10 cellular contexts compared by ENCODE assay signal in genomic region chr2:55283083-55283482, GRCh38. TPM values are rescaled to one million over a fixed set of nuclear protein-coding genes. Genes with fewer than 3 reads are reported as not detected.
DNase-seq lines count a peak whose midpoint lies in the region; ATAC-seq and TF ChIP-seq lines count a peak whose summit lies in the region.
"Had no signal": no experiment of that assay in that cellular context is flagged by ENCODE, and none has a peak within 500 bp of the region (broad histone marks: within the 10 kb centered on the region; RNA-seq: fewer than 3 reads in every experiment).

No MANE protein-coding gene starts in this region.

- TF ChIP-seq POLR2A in esophagus muscularis mucosa (IDR thresholded peaks at IDR 0.05; ENCODE audit: low read depth) = no peak

- H3K27me3 Mint-ChIP-seq in activated CD8-positive, alpha-beta memory T cell treated with anti-CD3 and anti-CD28 coated beads, Interleukin-2, amount 10 ng/mL, durations not matched to agents 7 days and 5 days = no peaks in the 10 kb centered on the region

- H3K4me2 ChIP-seq in OCI-LY7 (ENCODE audit: low read length) = no peak overlapping the region

- no peak for DNase-seq in activated CD8-positive, alpha-beta memory T cell treated with anti-CD3 and anti-CD28 coated beads, Interleukin-2, amount 10 ng/mL, durations not matched to agents 7 days and 5 days
- DNase-seq in activated CD8-positive, alpha-beta memory T cell treated with anti-CD3 and anti-CD28 coated beads, Interleukin-2, amount 50 U/mL, for 48 hours = no peak
- no peak for DNase-seq in RWPE1 (ENCODE audit: low spot score)
- DNase-seq in esophagus muscularis mucosa (ENCODE audit: extremely low spot score) = no peak
- DNase-seq in stimulated activated effector memory CD8-positive, alpha-beta T cell treated with anti-CD3 and anti-CD28 coated beads, Interleukin-12 subunit alpha, Interleukin-12 subunit beta, amount 100 ng/mL, for 72 hours (ENCODE audit: low spot score in 2 of 2) = no peak
- no peak for DNase-seq in amygdala (lab: John Stamatoyannopoulos, UW)
- DNase-seq in OCI-LY7 (ENCODE audit: low spot score) = no peak
- DNase-seq: left lung, NCI-H1092 treated with DMSO at 0.1 percent for 48 hours had no signal

- intact Hi-C loops in esophagus muscularis mucosa (cut with DNase I) (no loop called here), OCI-LY7 (cut with micrococcal nuclease; ENCODE audit: unreplicated experiment) (loop anchor here (2.0 kb wide), 1 partner anchor 138 kb away; no protein-coding TSS in a partner anchor)

- no TSS peak for BruUV-seq in OCI-LY7 (replicated peaks; lab: Mats Ljungman, UMichigan)

- H3K79me2 ChIP-seq in OCI-LY7 (ENCODE audit: insufficient read depth, low read depth, low read length) = no peaks in the 10 kb centered on the region

- no peaks in the 10 kb centered on the region for H3K9me3 ChIP-seq in esophagus muscularis mucosa
- H3K9me3 ChIP-seq in OCI-LY7 (ENCODE audit: low read length) = no peaks in the 10 kb centered on the region
- H3K9me3 ChIP-seq: left lung had no signal

- H3K36me3 ChIP-seq in esophagus muscularis mucosa = peaks cover 0 to 4% (median 0%) of the 10 kb centered on the region in 4 donors
- peaks cover 19% of the 10 kb centered on the region for H3K36me3 ChIP-seq in OCI-LY7 (ENCODE audit: insufficient read depth, low read length)
- H3K36me3 ChIP-seq: left lung had no signal

- POLR2A ChIA-PET in RWPE1 (lab: Yijun Ruan, JAX; ENCODE audit: low non-redundant PET) (no interaction called here), OCI-LY7 (lab: Charles Lee) (no interaction called here)

- H3K27ac ChIP-seq in RWPE1 = peak overlapping the region; percentile 87; the same call in 1 of the 2 replicates
- H3K27ac ChIP-seq in esophagus muscularis mucosa (replicated peaks in 1 of 4) = peak overlapping the region; percentile 87 to 94 (median 88)
- no peak overlapping the region for H3K27ac ChIP-seq in OCI-LY7 (ENCODE audit: low read depth, low read length, poor library complexity, severe bottlenecking)

- no peak for ATAC-seq in activated CD8-positive, alpha-beta memory T cell treated with anti-CD3 and anti-CD28 coated beads, Interleukin-2, amount 10 ng/mL, durations not matched to agents 7 days and 5 days
- ATAC-seq in stimulated activated effector memory CD8-positive, alpha-beta T cell treated with anti-CD3 and anti-CD28 coated beads, Interleukin-12 subunit alpha, Interleukin-12 subunit beta, amount 100 ng/mL, for 72 hours = no peak
- no peak for ATAC-seq in HG02840 (IDR thresholded peaks at IDR 0.05; ENCODE audit: low FRiP score, unreplicated experiment)

- peaks cover 0 to 11% (median 0%) of the 10 kb centered on the region in 4 donors for H3K27me3 ChIP-seq in esophagus muscularis mucosa
- H3K27me3 ChIP-seq: left lung had no signal

- TF ChIP-seq CTCF in RWPE1 (conservative IDR thresholded peaks at IDR 0.05; ENCODE audit: low read depth) (no peak), esophagus muscularis mucosa (IDR thresholded peaks at IDR 0.05) (no peak), OCI-LY7 (conservative IDR thresholded peaks at IDR 0.05; ENCODE audit: low read length) (no peak)

- H3K4me1 ChIP-seq in esophagus muscularis mucosa (peaks cover 16 to 34% (median 27%) of the 10 kb centered on the region in 4 donors), OCI-LY7 (ENCODE audit: insufficient read depth, low read length, poor library complexity, severe bottlenecking) (peaks cover 12% of the 10 kb centered on the region)

- no peaks in the 10 kb centered on the region for H3K36me3 Mint-ChIP-seq in activated CD8-positive, alpha-beta memory T cell treated with anti-CD3 and anti-CD28 coated beads, Interleukin-2, amount 10 ng/mL, durations not matched to agents 7 days and 5 days
- H3K36me3 Mint-ChIP-seq in stimulated activated effector memory CD8-positive, alpha-beta T cell treated with anti-CD3 and anti-CD28 coated beads, Interleukin-12 subunit alpha, Interleukin-12 subunit beta, amount 100 ng/mL, for 72 hours = no peaks in the 10 kb centered on the region

- H3K9me2 ChIP-seq in OCI-LY7 (ENCODE audit: insufficient read depth, low read length) = no peaks in the 10 kb centered on the region

- WGBS in esophagus muscularis mucosa = 98% methylated on average over 11 of the region's 12 CpGs

- TF ChIP-seq EP300 in esophagus muscularis mucosa (IDR thresholded peaks at IDR 0.05) = no peak

- peaks cover 22% of the 10 kb centered on the region for H3K4me1 Mint-ChIP-seq in activated CD8-positive, alpha-beta memory T cell treated with anti-CD3 and anti-CD28 coated beads, Interleukin-2, amount 10 ng/mL, durations not matched to agents 7 days and 5 days
- peaks cover 9% of the 10 kb centered on the region for H3K4me1 Mint-ChIP-seq in stimulated activated effector memory CD8-positive, alpha-beta T cell treated with anti-CD3 and anti-CD28 coated beads, Interleukin-12 subunit alpha, Interleukin-12 subunit beta, amount 100 ng/mL, for 72 hours

- peak overlapping the region; percentile 24 for H3K27ac Mint-ChIP-seq in activated CD8-positive, alpha-beta memory T cell treated with anti-CD3 and anti-CD28 coated beads, Interleukin-2, amount 10 ng/mL, durations not matched to agents 7 days and 5 days
- H3K27ac Mint-ChIP-seq in stimulated activated effector memory CD8-positive, alpha-beta T cell treated with anti-CD3 and anti-CD28 coated beads, Interleukin-12 subunit alpha, Interleukin-12 subunit beta, amount 100 ng/mL, for 72 hours = no peak overlapping the region

- H3K9me3 Mint-ChIP-seq in activated CD8-positive, alpha-beta memory T cell treated with anti-CD3 and anti-CD28 coated beads, Interleukin-2, amount 10 ng/mL, durations not matched to agents 7 days and 5 days (ENCODE audit: low read depth) = no peaks in the 10 kb centered on the region
- no peaks in the 10 kb centered on the region for H3K9me3 Mint-ChIP-seq in stimulated activated effector memory CD8-positive, alpha-beta T cell treated with anti-CD3 and anti-CD28 coated beads, Interleukin-12 subunit alpha, Interleukin-12 subunit beta, amount 100 ng/mL, for 72 hours

- CTCF ChIA-PET in activated CD8-positive, alpha-beta memory T cell treated with anti-CD3 and anti-CD28 coated beads, Interleukin-2, amount 10 ng/mL, durations not matched to agents 7 days and 5 days (lab: Charles Lee) = no interaction called here
- CTCF ChIA-PET in RWPE1 (lab: Yijun Ruan, JAX) (interaction anchor here (0.6 kb wide), 1 partner anchor 147 kb away, joined by 3 read pairs; no protein-coding TSS in a partner anchor), OCI-LY7 (lab: Charles Lee; ENCODE audit: unreplicated experiment) (no interaction called here)

- H2AFZ ChIP-seq in OCI-LY7 (ENCODE audit: low read length) = no peak overlapping the region

- no peaks in the 10 kb centered on the region for H4K20me1 ChIP-seq in OCI-LY7 (ENCODE audit: insufficient read depth, low read length)

- H3K4me3 ChIP-seq in esophagus muscularis mucosa = peak overlapping the region; percentile 66 to 87 (median 71)
- no peak overlapping the region for H3K4me3 ChIP-seq in OCI-LY7 (ENCODE audit: low read depth, low read length, poor library complexity, severe bottlenecking)

- H3K4me3 Mint-ChIP-seq in activated CD8-positive, alpha-beta memory T cell treated with anti-CD3 and anti-CD28 coated beads, Interleukin-2, amount 10 ng/mL, durations not matched to agents 7 days and 5 days = peak overlapping the region; percentile 92
- H3K4me3 Mint-ChIP-seq in stimulated activated effector memory CD8-positive, alpha-beta T cell treated with anti-CD3 and anti-CD28 coated beads, Interleukin-12 subunit alpha, Interleukin-12 subunit beta, amount 100 ng/mL, for 72 hours = peak overlapping the region; percentile 81

RNA-seq across cellular contexts. Expression of gene MTIF2, which starts 14.1 kb away (rescaled TPM):
- 10 to 100 TPM; 27.7 to 33.5 TPM for total RNA-seq in activated CD8-positive, alpha-beta memory T cell treated with anti-CD3 and anti-CD28 coated beads, Interleukin-2, amount 10 ng/mL, durations not matched to agents 7 days and 5 days
- total RNA-seq in esophagus muscularis mucosa = 10 to 100 TPM; 16.1 to 22.6 (median 21.0) TPM
- total RNA-seq in OCI-LY7 (2014; rRNA removed; shearing (Covaris generic)) = 33.5 and 41.4 TPM in 2 replicates
- total RNA-seq in OCI-LY7 (2022) = 44.3 and 47.1 TPM in 2 replicates

RNA-seq across cellular contexts. Expression of gene RPS27A, which starts 50.6 kb away (rescaled TPM):
- 100 to 1,000 TPM; 733 to 818 TPM for total RNA-seq in activated CD8-positive, alpha-beta memory T cell treated with anti-CD3 and anti-CD28 coated beads, Interleukin-2, amount 10 ng/mL, durations not matched to agents 7 days and 5 days
- total RNA-seq in esophagus muscularis mucosa (1,000 to 10,000 TPM in 2 of 4 donors, 100 to 1,000 TPM in 2; 597 to 2,221 (median 1,586) TPM), OCI-LY7 (2022) (1,406 and 1,456 TPM in 2 replicates)
- total RNA-seq in OCI-LY7 (2014; rRNA removed; shearing (Covaris generic)) = 1,716 and 1,995 TPM in 2 replicates

RNA-seq across cellular contexts. Expression of gene CLHC1, which starts 51.0 kb away (rescaled TPM):
- total RNA-seq in activated CD8-positive, alpha-beta memory T cell treated with anti-CD3 and anti-CD28 coated beads, Interleukin-2, amount 10 ng/mL, durations not matched to agents 7 days and 5 days = 10 to 100 TPM; 11.5 to 15.1 TPM
- total RNA-seq in esophagus muscularis mucosa = 10 to 100 TPM in 1 of 4 donors, 1 to 10 TPM in 3; 3.4 to 15.0 (median 6.4) TPM
- total RNA-seq in OCI-LY7 (2014; rRNA removed; shearing (Covaris generic)) = 12.4 and 28.5 TPM in 2 replicates
- 28.5 and 32.1 TPM in 2 replicates for total RNA-seq in OCI-LY7 (2022)
